16 cellular contexts compared by ENCODE assay signal in genomic region chr4:10085386-10085785, GRCh38. TPM values are rescaled to one million over a fixed set of nuclear protein-coding genes. Genes with fewer than 3 reads are reported as not detected.
A peak's percentile ranks its signal among the peaks of the same experiment; 100 is the strongest.
DNase-seq lines count a peak whose midpoint lies in the region; ATAC-seq and TF ChIP-seq lines count a peak whose summit lies in the region.
"Had no signal": no experiment of that assay in that cellular context is flagged by ENCODE, and none has a peak within 500 bp of the region (broad histone marks: within the 10 kb centered on the region; RNA-seq: fewer than 3 reads in every experiment).

No MANE protein-coding gene starts in this region.

- H3K79me2 ChIP-seq in PC-3 (ENCODE audit: low read length) = no peaks in the 10 kb centered on the region; the same call in 1 of the 2 replicates
- peaks cover 89% of the 10 kb centered on the region for H3K79me2 ChIP-seq in mammary epithelial cell (ENCODE audit: insufficient read depth, low read length)

- CTCF ChIA-PET in CD4-positive, alpha-beta T cell (lab: Charles Lee) = no interaction called here
- CTCF ChIA-PET in PC-3 (lab: Charles Lee) (no interaction called here), mammary epithelial cell (lab: Charles Lee; ENCODE audit: low non-redundant PET) (no interaction called here)

- no peaks in the 10 kb centered on the region for H3K27me3 ChIP-seq in CD4-positive, alpha-beta T cell (ENCODE audit: control insufficient read depth, insufficient read depth, low read length)
- H3K27me3 ChIP-seq in RWPE2 (ENCODE audit: insufficient read depth, poor library complexity, severe bottlenecking) = no peaks in the 10 kb centered on the region
- H3K27me3 ChIP-seq in ovary = no peaks in the 10 kb centered on the region
- H3K27me3 ChIP-seq in PC-3 (ENCODE audit: low read length) = no peaks in the 10 kb centered on the region
- H3K27me3 ChIP-seq in mammary epithelial cell (ENCODE audit: insufficient read depth, low read length) = no peaks in the 10 kb centered on the region
- H3K27me3 ChIP-seq: brain microvascular endothelial cell, esophagus squamous epithelium had no signal

- H3K27ac Mint-ChIP-seq in CD4-positive, alpha-beta T cell = peak overlapping the region; percentile 58
- H3K27ac Mint-ChIP-seq: activated CD8-positive, alpha-beta T cell treated with anti-CD3 and anti-CD28 coated beads, Interleukin-2, amount 10 ng/mL, durations not matched to agents 7 days and 5 days had no signal

- BruUV-seq in PC-3 (replicated peaks; lab: Mats Ljungman, UMichigan) (no TSS peak), mammary epithelial cell (replicated peaks; lab: Mats Ljungman, UMichigan) (no TSS peak)

- TF ChIP-seq CTCF in CD4-positive, alpha-beta T cell (IDR thresholded peaks at IDR 0.05) = no peak
- TF ChIP-seq CTCF in RWPE2 (IDR thresholded peaks at IDR 0.05; ENCODE audit: poor library complexity, severe bottlenecking) = no peak
- TF ChIP-seq CTCF in ovary (IDR thresholded peaks at IDR 0.05) = no peak
- no peak for TF ChIP-seq CTCF in PC-3 (conservative IDR thresholded peaks at IDR 0.05; ENCODE audit: low read depth, low read length)
- no peak for TF ChIP-seq CTCF in mammary epithelial cell (conservative IDR thresholded peaks at IDR 0.05 in 1 of 2, IDR thresholded peaks at IDR 0.05 in 1 of 2; ENCODE audit: extremely low read depth in 1 of 2, insufficient read depth in 1 of 2, low read depth in 1 of 2, low read length in 2 of 2)

- in situ Hi-C loops in mammary epithelial cell (cut with MboI; ENCODE audit: low sequenced_read_pairs in 2 of 2) = no loop called here

- H3K9me2 ChIP-seq in PC-3 (replicated peaks; ENCODE audit: low read length) = no peaks in the 10 kb centered on the region

- no peak overlapping the region for H3K4me3 ChIP-seq in RWPE2 (ENCODE audit: severe bottlenecking)
- H3K4me3 ChIP-seq in ovary = no peak overlapping the region
- no peak overlapping the region for H3K4me3 ChIP-seq in PC-3 (ENCODE audit: low read length)
- no peak overlapping the region for H3K4me3 ChIP-seq in mammary epithelial cell (replicated peaks in 1 of 3; ENCODE audit: insufficient read depth in 1 of 3, low read depth in 2 of 3, low read length in 3 of 3)
- H3K4me3 ChIP-seq: esophagus squamous epithelium had no signal

- no peak overlapping the region for H3K27ac ChIP-seq in CD4-positive, alpha-beta T cell (ENCODE audit: low read depth, low read length)
- no peak overlapping the region for H3K27ac ChIP-seq in RWPE2 (ENCODE audit: poor library complexity, severe bottlenecking)
- H3K27ac ChIP-seq in ovary = no peak overlapping the region
- H3K27ac ChIP-seq in PC-3 (ENCODE audit: low read length) = no peak overlapping the region
- H3K27ac ChIP-seq in mammary epithelial cell (ENCODE audit: insufficient read depth, low read depth, low read length) = no peak overlapping the region
- H3K27ac ChIP-seq: brain microvascular endothelial cell, esophagus squamous epithelium, WERI-Rb-1 had no signal

- H3K4me3 Mint-ChIP-seq in CD4-positive, alpha-beta T cell = no peak overlapping the region
- H3K4me3 Mint-ChIP-seq: activated CD8-positive, alpha-beta T cell treated with anti-CD3 and anti-CD28 coated beads, Interleukin-2, amount 10 ng/mL, durations not matched to agents 7 days and 5 days had no signal

- intact Hi-C loops in CD4-positive, alpha-beta T cell (cut with DNase I, micrococcal nuclease) = no loop called here
- intact Hi-C loops in Right ventricle myocardium superior (cut with DNase I) = no loop called here
- intact Hi-C loops in ovary (cut with DNase I) = no loop called here
- intact Hi-C loops in PC-3 (cut with micrococcal nuclease) = no loop called here
- intact Hi-C loops in mammary epithelial cell (cut with micrococcal nuclease) = no loop called here

- ATAC-seq in CD4-positive, alpha-beta T cell (ENCODE audit: poor library complexity) = no peak
- ATAC-seq in RWPE2 (ENCODE audit: low read depth) = no peak
- ATAC-seq in Right ventricle myocardium superior (ENCODE audit: poor library complexity) = peak; percentile 12
- ATAC-seq in GM18858 (IDR thresholded peaks at IDR 0.05; ENCODE audit: unreplicated experiment) = no peak
- no peak for ATAC-seq in PC-3
- ATAC-seq: activated CD8-positive, alpha-beta T cell treated with anti-CD3 and anti-CD28 coated beads, Interleukin-2, amount 10 ng/mL, durations not matched to agents 7 days and 5 days had no signal

- H3K4me2 ChIP-seq in PC-3 (ENCODE audit: low read length) (no peak overlapping the region), mammary epithelial cell (ENCODE audit: insufficient read depth, low read depth, low read length) (no peak overlapping the region)

- H2AFZ ChIP-seq in PC-3 (ENCODE audit: low read length) (no peak overlapping the region), mammary epithelial cell (ENCODE audit: low read depth, low read length) (no peak overlapping the region)

- peaks cover 14% of the 10 kb centered on the region for H3K4me1 ChIP-seq in RWPE2 (ENCODE audit: insufficient read depth, poor library complexity, severe bottlenecking)
- no peaks in the 10 kb centered on the region for H3K4me1 ChIP-seq in ovary (ENCODE audit: insufficient read depth)
- H3K4me1 ChIP-seq in PC-3 (ENCODE audit: insufficient read depth, low read length) = no peaks in the 10 kb centered on the region
- H3K4me1 ChIP-seq in mammary epithelial cell (ENCODE audit: insufficient read depth, low read length) = peaks cover 28% of the 10 kb centered on the region

- no peaks in the 10 kb centered on the region for H3K9me3 Mint-ChIP-seq in CD4-positive, alpha-beta T cell

- H3K9ac ChIP-seq in PC-3 (ENCODE audit: low read length) = no peak overlapping the region
- H3K9ac ChIP-seq in mammary epithelial cell (ENCODE audit: insufficient read depth, low read length) = no peak overlapping the region

- H3K36me3 ChIP-seq in RWPE2 (ENCODE audit: low read depth) (peaks cover 98% of the 10 kb centered on the region), ovary (no peaks in the 10 kb centered on the region), PC-3 (ENCODE audit: low read depth, low read length) (peaks cover 24% of the 10 kb centered on the region; the same call in 1 of the 2 replicates), mammary epithelial cell (ENCODE audit: insufficient read depth, low read length) (peaks cover 63% of the 10 kb centered on the region)

- dilution Hi-C loops in mammary epithelial cell (cut with HindIII; ENCODE audit: low sequenced_read_pairs) = no loop called here

- peaks cover 98% of the 10 kb centered on the region for H3K36me3 Mint-ChIP-seq in CD4-positive, alpha-beta T cell (ENCODE audit: low read depth)

- TF ChIP-seq POLR2A in ovary (IDR thresholded peaks at IDR 0.05) = no peak

- POLR2A ChIA-PET in CD4-positive, alpha-beta T cell (lab: Charles Lee) = interaction anchor here (1.6 to 2.3 kb wide), 2 partner anchors 32 kb away, joined by 4 to 7 read pairs; partner anchors contain the start of gene WDR1
- POLR2A ChIA-PET in PC-3 (lab: Charles Lee; ENCODE audit: unreplicated experiment) = no interaction called here

- no peaks in the 10 kb centered on the region for H3K27me3 Mint-ChIP-seq in CD4-positive, alpha-beta T cell

- H4K20me1 ChIP-seq in PC-3 (ENCODE audit: low read length) (no peaks in the 10 kb centered on the region), mammary epithelial cell (ENCODE audit: insufficient read depth, low read length) (no peaks in the 10 kb centered on the region)

- no peaks in the 10 kb centered on the region for H3F3A ChIP-seq in PC-3 (ENCODE audit: low read length, unreplicated experiment)

- H3K9me3 ChIP-seq in CD4-positive, alpha-beta T cell (ENCODE audit: control insufficient read depth, low read length) = no peaks in the 10 kb centered on the region
- H3K9me3 ChIP-seq in RWPE2 (ENCODE audit: severe bottlenecking) = no peaks in the 10 kb centered on the region
- H3K9me3 ChIP-seq in ovary = no peaks in the 10 kb centered on the region
- H3K9me3 ChIP-seq in PC-3 (ENCODE audit: low read length) = no peaks in the 10 kb centered on the region
- H3K9me3 ChIP-seq in mammary epithelial cell (replicated peaks; ENCODE audit: insufficient read depth, low read length) = no peaks in the 10 kb centered on the region
- H3K9me3 ChIP-seq: esophagus squamous epithelium had no signal

- H3K4me1 Mint-ChIP-seq in CD4-positive, alpha-beta T cell (ENCODE audit: low read depth) = peaks cover 4% of the 10 kb centered on the region

- 68 to 77% (median 76%) methylated on average over 11 of the region's 11 CpGs for WGBS in ovary, 3 donors
- WGBS in mammary epithelial cell (ENCODE audit: low coverage, missing lambda C conversion rate) = 61% methylated on average over 11 of the region's 11 CpGs

- TF ChIP-seq EP300 in ovary (IDR thresholded peaks at IDR 0.05) = no peak

- DNase-seq in CD4-positive, alpha-beta T cell = peak in 2 of 10 experiments; percentile 5 to 26
- DNase-seq in RWPE2 (ENCODE audit: low spot score) = peak; percentile 36
- DNase-seq in Right ventricle myocardium superior = peak; percentile 42
- DNase-seq in ovary = peak in 4 of 5 donors; percentile 3 to 32 (median 22)
- DNase-seq in PC-3 = no peak
- DNase-seq in DMS53 treated with DMSO at 0.1 percent for 48 hours (lab: John Stamatoyannopoulos, UW; ENCODE audit: unreplicated experiment) = no peak
- no peak for DNase-seq in mammary epithelial cell
- DNase-seq: activated CD8-positive, alpha-beta T cell treated with anti-CD3 and anti-CD28 coated beads, Interleukin-2, amount 10 ng/mL, durations not matched to agents 7 days and 5 days; brain microvascular endothelial cell; esophagus squamous epithelium; islet precursor cell; NCI-H1436 treated with DMSO at 0.1 percent for 48 hours; NCI-H2227 treated with DMSO at 0.1 percent for 48 hours; RPMI8226; WERI-Rb-1 had no signal

RNA-seq across cellular contexts. Expression of gene WDR1, which starts 31.2 kb away (rescaled TPM):
- 100 to 1,000 TPM; 197 to 198 TPM for total RNA-seq in CD4-positive, alpha-beta T cell
- total RNA-seq in Right ventricle myocardium superior (183 TPM), ovary (100 to 1,000 TPM in 5 of 7 donors, 10 to 100 TPM in 2; 67.2 to 352 (median 260) TPM), PC-3 (2014; rRNA removed) (148 and 150 TPM in 2 replicates), mammary epithelial cell (100 to 1,000 TPM; 384 to 470 TPM)
- polyA plus RNA-seq in ovary (100 to 1,000 TPM; 140 to 351 TPM), mammary epithelial cell (466 TPM)
- polyA minus RNA-seq in mammary epithelial cell = 713 TPM

Comparison
In these comparisons a context has a peak if more than half of its experiments do, and no peak if none do; other contexts are left out.
1. DNase-seq: peak in RWPE2 (single experiment), Right ventricle myocardium superior (single experiment) and ovary (4 of 5); none in PC-3 (single experiment), DMS53 treated with DMSO at 0.1 percent for 48 hours (single experiment) and mammary epithelial cell (single experiment).